In the genomic region with DNA sequence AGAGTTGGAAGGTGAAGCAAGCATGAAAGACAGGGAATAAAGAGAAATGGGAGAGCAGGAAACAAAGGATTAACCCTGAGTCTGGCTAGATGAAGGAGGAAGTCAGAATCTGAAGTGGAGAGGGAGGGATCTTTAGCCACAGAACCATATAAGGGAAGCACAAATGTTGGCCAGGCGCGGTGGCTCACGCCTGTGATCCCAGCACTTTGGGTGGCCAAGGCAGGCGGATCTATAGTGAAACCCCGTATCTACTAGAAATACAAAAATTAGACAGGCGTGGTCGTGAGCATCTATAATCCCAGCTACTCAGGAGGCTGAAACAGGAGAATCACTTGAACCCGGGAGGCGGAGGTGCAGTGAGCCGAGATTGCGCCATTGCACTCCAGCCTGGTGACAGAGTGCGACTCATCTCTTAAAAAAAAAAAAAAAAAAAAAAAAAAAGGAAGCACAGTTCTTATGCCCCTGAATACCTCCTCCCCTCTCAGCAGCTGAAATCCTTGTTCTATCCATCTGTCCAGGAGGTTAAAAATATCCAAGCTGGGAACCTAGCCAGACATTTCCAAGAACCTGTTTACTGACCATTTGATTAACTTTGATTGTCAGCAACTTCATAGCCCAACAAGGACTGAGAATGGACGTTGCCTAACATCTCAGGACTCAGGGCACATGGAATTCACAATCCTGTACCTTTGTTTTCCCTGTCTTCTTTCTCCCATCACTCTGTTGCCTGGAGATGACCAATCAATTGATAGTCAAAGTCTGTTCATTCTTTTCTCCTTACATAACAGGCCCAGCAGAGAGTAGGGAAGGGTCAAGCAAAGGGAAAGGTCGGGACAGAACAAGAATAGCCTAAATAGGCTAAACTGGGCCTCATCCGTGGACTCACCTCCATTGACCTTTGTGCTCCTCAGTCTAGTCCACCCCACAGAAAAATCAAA, we compare ENCODE assay signal across 1 cellular context.
TF ChIP-seq lines count a peak whose summit lies in the region.

No MANE protein-coding gene starts in this region.

TF ChIP-seq in GM23338, 12 proteins besides CTCF, POLR2A, EP300 and RAD21 (continued from another document):
- TF ChIP-seq, protein P1, sequence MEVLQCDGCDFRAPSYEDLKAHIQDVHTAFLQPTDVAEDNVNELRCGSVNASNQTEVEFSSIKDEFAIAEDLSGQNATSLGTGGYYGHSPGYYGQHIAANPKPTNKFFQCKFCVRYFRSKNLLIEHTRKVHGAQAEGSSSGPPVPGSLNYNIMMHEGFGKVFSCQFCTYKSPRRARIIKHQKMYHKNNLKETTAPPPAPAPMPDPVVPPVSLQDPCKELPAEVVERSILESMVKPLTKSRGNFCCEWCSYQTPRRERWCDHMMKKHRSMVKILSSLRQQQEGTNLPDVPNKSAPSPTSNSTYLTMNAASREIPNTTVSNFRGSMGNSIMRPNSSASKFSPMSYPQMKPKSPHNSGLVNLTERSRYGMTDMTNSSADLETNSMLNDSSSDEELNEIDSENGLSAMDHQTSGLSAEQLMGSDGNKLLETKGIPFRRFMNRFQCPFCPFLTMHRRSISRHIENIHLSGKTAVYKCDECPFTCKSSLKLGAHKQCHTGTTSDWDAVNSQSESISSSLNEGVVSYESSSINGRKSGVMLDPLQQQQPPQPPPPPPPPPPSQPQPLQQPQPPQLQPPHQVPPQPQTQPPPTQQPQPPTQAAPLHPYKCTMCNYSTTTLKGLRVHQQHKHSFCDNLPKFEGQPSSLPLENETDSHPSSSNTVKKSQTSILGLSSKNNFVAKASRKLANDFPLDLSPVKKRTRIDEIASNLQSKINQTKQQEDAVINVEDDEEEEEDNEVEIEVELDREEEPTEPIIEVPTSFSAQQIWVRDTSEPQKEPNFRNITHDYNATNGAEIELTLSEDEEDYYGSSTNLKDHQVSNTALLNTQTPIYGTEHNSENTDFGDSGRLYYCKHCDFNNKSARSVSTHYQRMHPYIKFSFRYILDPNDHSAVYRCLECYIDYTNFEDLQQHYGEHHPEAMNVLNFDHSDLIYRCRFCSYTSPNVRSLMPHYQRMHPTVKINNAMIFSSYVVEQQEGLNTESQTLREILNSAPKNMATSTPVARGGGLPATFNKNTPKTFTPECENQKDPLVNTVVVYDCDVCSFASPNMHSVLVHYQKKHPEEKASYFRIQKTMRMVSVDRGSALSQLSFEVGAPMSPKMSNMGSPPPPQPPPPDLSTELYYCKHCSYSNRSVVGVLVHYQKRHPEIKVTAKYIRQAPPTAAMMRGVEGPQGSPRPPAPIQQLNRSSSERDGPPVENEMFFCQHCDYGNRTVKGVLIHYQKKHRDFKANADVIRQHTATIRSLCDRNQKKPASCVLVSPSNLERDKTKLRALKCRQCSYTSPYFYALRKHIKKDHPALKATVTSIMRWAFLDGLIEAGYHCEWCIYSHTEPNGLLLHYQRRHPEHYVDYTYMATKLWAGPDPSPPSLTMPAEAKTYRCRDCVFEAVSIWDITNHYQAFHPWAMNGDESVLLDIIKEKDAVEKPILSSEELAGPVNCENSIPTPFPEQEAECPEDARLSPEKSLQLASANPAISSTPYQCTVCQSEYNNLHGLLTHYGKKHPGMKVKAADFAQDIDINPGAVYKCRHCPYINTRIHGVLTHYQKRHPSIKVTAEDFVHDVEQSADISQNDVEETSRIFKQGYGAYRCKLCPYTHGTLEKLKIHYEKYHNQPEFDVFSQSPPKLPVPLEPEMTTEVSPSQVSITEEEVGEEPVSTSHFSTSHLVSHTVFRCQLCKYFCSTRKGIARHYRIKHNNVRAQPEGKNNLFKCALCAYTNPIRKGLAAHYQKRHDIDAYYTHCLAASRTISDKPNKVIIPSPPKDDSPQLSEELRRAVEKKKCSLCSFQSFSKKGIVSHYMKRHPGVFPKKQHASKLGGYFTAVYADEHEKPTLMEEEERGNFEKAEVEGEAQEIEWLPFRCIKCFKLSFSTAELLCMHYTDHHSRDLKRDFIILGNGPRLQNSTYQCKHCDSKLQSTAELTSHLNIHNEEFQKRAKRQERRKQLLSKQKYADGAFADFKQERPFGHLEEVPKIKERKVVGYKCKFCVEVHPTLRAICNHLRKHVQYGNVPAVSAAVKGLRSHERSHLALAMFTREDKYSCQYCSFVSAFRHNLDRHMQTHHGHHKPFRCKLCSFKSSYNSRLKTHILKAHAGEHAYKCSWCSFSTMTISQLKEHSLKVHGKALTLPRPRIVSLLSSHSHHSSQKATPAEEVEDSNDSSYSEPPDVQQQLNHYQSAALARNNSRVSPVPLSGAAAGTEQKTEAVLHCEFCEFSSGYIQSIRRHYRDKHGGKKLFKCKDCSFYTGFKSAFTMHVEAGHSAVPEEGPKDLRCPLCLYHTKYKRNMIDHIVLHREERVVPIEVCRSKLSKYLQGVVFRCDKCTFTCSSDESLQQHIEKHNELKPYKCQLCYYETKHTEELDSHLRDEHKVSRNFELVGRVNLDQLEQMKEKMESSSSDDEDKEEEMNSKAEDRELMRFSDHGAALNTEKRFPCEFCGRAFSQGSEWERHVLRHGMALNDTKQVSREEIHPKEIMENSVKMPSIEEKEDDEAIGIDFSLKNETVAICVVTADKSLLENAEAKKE (CRISPR knock-in tag; IDR thresholded peaks at IDR 0.05): no peak
- TF ChIP-seq ZNF114 (CRISPR knock-in tag; IDR thresholded peaks at IDR 0.05) (no peak), CREB1 (CRISPR knock-in tag; IDR thresholded peaks at IDR 0.05; ENCODE audit: low read depth) (no peak), NANOG (IDR thresholded peaks at IDR 0.05; ENCODE audit: borderline replicate concordance) (no peak), POLR2AphosphoS5 (IDR thresholded peaks at IDR 0.05; ENCODE audit: low read depth) (no peak), EZH2 (IDR thresholded peaks at IDR 0.05; ENCODE audit: low read depth, unreplicated experiment) (no peak)
- TF ChIP-seq, protein P2, sequence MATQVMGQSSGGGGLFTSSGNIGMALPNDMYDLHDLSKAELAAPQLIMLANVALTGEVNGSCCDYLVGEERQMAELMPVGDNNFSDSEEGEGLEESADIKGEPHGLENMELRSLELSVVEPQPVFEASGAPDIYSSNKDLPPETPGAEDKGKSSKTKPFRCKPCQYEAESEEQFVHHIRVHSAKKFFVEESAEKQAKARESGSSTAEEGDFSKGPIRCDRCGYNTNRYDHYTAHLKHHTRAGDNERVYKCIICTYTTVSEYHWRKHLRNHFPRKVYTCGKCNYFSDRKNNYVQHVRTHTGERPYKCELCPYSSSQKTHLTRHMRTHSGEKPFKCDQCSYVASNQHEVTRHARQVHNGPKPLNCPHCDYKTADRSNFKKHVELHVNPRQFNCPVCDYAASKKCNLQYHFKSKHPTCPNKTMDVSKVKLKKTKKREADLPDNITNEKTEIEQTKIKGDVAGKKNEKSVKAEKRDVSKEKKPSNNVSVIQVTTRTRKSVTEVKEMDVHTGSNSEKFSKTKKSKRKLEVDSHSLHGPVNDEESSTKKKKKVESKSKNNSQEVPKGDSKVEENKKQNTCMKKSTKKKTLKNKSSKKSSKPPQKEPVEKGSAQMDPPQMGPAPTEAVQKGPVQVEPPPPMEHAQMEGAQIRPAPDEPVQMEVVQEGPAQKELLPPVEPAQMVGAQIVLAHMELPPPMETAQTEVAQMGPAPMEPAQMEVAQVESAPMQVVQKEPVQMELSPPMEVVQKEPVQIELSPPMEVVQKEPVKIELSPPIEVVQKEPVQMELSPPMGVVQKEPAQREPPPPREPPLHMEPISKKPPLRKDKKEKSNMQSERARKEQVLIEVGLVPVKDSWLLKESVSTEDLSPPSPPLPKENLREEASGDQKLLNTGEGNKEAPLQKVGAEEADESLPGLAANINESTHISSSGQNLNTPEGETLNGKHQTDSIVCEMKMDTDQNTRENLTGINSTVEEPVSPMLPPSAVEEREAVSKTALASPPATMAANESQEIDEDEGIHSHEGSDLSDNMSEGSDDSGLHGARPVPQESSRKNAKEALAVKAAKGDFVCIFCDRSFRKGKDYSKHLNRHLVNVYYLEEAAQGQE (IDR thresholded peaks at IDR 0.05; ENCODE audit: unreplicated experiment): no peak
TF ChIP-seq in GM23338: peak in this region for 0.
